ENCODE assay signal across 23 cellular contexts in the genomic region with DNA sequence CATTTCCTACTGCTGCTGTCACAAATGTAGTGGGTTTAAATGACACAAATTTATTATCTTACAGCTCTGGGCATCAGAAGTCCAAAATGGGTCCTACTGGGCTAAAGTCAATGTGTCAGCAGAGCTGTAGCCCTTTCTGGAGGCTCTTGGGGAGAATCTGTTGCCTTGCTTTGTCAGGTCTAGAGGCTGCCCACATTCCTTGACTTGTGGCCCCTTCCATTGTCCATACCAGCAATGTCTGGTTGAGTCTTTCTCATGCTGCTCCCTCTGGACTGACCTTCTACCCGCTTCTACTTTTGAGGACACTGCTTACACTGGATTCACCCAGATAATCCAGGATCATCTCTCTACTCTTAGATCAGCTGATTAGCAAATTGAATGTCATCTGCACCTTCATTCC. TPM values are rescaled to one million over a fixed set of nuclear protein-coding genes. Genes with fewer than 3 reads are reported as not detected.
"Had no signal": no experiment of that assay in that cellular context is flagged by ENCODE, and none has a peak within 500 bp of the region (broad histone marks: within the 10 kb centered on the region; RNA-seq: fewer than 3 reads in every experiment).

No MANE protein-coding gene starts in this region.

- ATAC-seq: activated CD4-positive, alpha-beta T cell treated with anti-CD3 and anti-CD28 coated beads for 36 hours; activated CD8-positive, alpha-beta T cell treated with anti-CD3 and anti-CD28 coated beads, Interleukin-2, amount 10 ng/mL, durations not matched to agents 7 days and 5 days; Panc1; Right ventricle myocardium inferior had no signal

- H3K9me3 ChIP-seq: breast epithelium had no signal

- H3K27ac Mint-ChIP-seq: activated CD4-positive, alpha-beta T cell treated with anti-CD3 and anti-CD28 coated beads for 36 hours; activated CD8-positive, alpha-beta T cell treated with anti-CD3 and anti-CD28 coated beads, Interleukin-2, amount 10 ng/mL, durations not matched to agents 7 days and 5 days; activated naive CD4-positive, alpha-beta T cell treated with anti-CD3 and anti-CD28 coated beads, Interleukin-2, amount 50 U/mL, for 24 hours had no signal

- H3K36me3 Mint-ChIP-seq: activated naive CD4-positive, alpha-beta T cell treated with anti-CD3 and anti-CD28 coated beads, Interleukin-2, amount 50 U/mL, for 24 hours had no signal

- DNase-seq: activated CD4-positive, alpha-beta T cell treated with anti-CD3 and anti-CD28 coated beads for 36 hours; activated CD4-positive, alpha-beta T cell treated with anti-CD3 and anti-CD28 coated beads, Interleukin-2, amount 50 U/mL, for 4 hours; activated CD8-positive, alpha-beta memory T cell treated with anti-CD3 and anti-CD28 coated beads, Interleukin-2, amount 50 U/mL, for 48 hours; activated CD8-positive, alpha-beta T cell treated with anti-CD3 and anti-CD28 coated beads, Interleukin-2, amount 10 ng/mL, durations not matched to agents 7 days and 5 days; activated T-cell treated with anti-CD3 and anti-CD28 coated beads, Interleukin-2, amount 50 U/mL, for 1 hour; aorta; caudate nucleus; NCI-H1048; NCI-H146; NCI-H187 treated with DMSO at 0.1 percent for 48 hours; NCI-H2081 treated with DMSO at 0.1 percent for 48 hours; NCI-H446 treated with DMSO at 0.1 percent for 48 hours; NCI-H524 treated with DMSO at 0.1 percent for 48 hours; NCI-H748 treated with DMSO at 0.1 percent for 48 hours; OCI-M1; RPMI8226; T-helper 1 cell had no signal

- H3K27ac ChIP-seq: breast epithelium, SK-N-MC, VCaP had no signal

- H3K4me3 ChIP-seq: breast epithelium, SK-N-MC had no signal

- H3K4me3 Mint-ChIP-seq: activated CD4-positive, alpha-beta T cell treated with anti-CD3 and anti-CD28 coated beads for 36 hours; activated CD8-positive, alpha-beta T cell treated with anti-CD3 and anti-CD28 coated beads, Interleukin-2, amount 10 ng/mL, durations not matched to agents 7 days and 5 days; activated naive CD4-positive, alpha-beta T cell treated with anti-CD3 and anti-CD28 coated beads, Interleukin-2, amount 50 U/mL, for 24 hours had no signal

- H3K27me3 ChIP-seq: breast epithelium had no signal

- H3K27me3 Mint-ChIP-seq: activated naive CD4-positive, alpha-beta T cell treated with anti-CD3 and anti-CD28 coated beads, Interleukin-2, amount 50 U/mL, for 24 hours had no signal

- H3K36me3 ChIP-seq: breast epithelium had no signal

- H3K4me1 ChIP-seq: breast epithelium had no signal

- H3K9me3 Mint-ChIP-seq: activated naive CD4-positive, alpha-beta T cell treated with anti-CD3 and anti-CD28 coated beads, Interleukin-2, amount 50 U/mL, for 24 hours had no signal

RNA-seq across cellular contexts. Expression of gene IL12A, which starts 3.0 kb away (rescaled TPM):
- total RNA-seq: activated CD4-positive, alpha-beta T cell treated with anti-CD3 and anti-CD28 coated beads for 36 hours; activated CD8-positive, alpha-beta T cell treated with anti-CD3 and anti-CD28 coated beads, Interleukin-2, amount 10 ng/mL, durations not matched to agents 7 days and 5 days had no signal
